ENCODE assay signal across 8 cellular contexts in the genomic region with DNA sequence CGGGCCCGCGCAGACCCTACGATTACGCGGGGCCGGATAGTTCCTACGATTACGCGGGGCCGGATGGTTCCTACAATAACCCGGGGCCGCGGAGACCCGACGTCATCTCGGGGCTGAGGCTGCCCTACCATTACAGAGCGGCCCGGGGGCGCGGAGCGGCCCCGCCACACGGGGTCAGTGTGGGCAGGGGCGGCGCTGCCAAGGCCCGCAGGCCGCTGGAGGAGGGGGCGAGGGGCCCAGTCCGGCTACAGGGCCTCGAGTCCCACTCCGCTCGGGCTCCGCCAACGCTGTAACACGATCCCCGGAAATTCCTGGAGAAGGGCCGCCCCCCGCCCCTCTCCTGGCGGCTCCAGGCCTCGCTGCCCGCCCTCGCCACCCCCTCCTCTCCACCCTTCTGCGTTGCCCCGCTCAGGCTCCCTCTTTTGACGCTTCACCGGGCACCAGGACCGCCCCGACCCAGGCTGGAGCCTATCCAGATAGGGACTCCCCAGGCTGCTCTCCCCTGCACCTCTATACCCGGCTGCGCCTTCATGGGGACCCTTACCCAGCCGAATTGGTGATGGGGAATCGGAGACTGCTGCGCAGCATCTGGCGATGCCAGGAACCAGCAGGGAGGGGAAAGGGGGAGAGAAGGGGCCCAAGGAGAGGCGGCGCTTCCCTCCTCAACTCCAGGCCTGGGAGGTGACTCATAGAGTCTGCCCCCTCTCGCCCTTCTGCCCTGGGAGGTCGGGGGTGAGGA. TPM values are rescaled to one million over a fixed set of nuclear protein-coding genes. Genes with fewer than 3 reads are reported as not detected.
DNase-seq lines count a peak whose midpoint lies in the region; ATAC-seq and TF ChIP-seq lines count a peak whose summit lies in the region.

A gene with protein sequence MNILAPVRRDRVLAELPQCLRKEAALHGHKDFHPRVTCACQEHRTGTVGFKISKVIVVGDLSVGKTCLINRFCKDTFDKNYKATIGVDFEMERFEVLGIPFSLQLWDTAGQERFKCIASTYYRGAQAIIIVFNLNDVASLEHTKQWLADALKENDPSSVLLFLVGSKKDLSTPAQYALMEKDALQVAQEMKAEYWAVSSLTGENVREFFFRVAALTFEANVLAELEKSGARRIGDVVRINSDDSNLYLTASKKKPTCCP (minus strand): TSS at position 291 of the 739 bp plus-strand sequence. CDS start 602 bp downstream, outside the sequence.

- peaks cover 36% of the 10 kb centered on the region for H3K27me3 Mint-ChIP-seq in activated CD8-positive, alpha-beta memory T cell treated with anti-CD3 and anti-CD28 coated beads, Interleukin-2, amount 10 ng/mL, durations not matched to agents 7 days and 5 days
- H3K27me3 Mint-ChIP-seq in progenitor cell of endocrine pancreas = no peaks in the 10 kb centered on the region

- peaks cover 28% of the 10 kb centered on the region for H3K36me3 Mint-ChIP-seq in activated CD8-positive, alpha-beta memory T cell treated with anti-CD3 and anti-CD28 coated beads, Interleukin-2, amount 10 ng/mL, durations not matched to agents 7 days and 5 days
- peaks cover 38% of the 10 kb centered on the region for H3K36me3 Mint-ChIP-seq in progenitor cell of endocrine pancreas (ENCODE audit: insufficient read depth)

- peak within 1 kb of the TSS; percentile 24 for H3K27ac Mint-ChIP-seq in activated CD8-positive, alpha-beta memory T cell treated with anti-CD3 and anti-CD28 coated beads, Interleukin-2, amount 10 ng/mL, durations not matched to agents 7 days and 5 days
- H3K27ac Mint-ChIP-seq in progenitor cell of endocrine pancreas = peak within 1 kb of the TSS; percentile 99

- no peaks in the 10 kb centered on the region for H3K9me3 Mint-ChIP-seq in activated CD8-positive, alpha-beta memory T cell treated with anti-CD3 and anti-CD28 coated beads, Interleukin-2, amount 10 ng/mL, durations not matched to agents 7 days and 5 days (ENCODE audit: low read depth)
- no peaks in the 10 kb centered on the region for H3K9me3 Mint-ChIP-seq in progenitor cell of endocrine pancreas (ENCODE audit: low read depth)

- TF ChIP-seq CTCF in astrocyte of the cerebellum (IDR thresholded peaks at IDR 0.05; ENCODE audit: low read depth, low read length, missing control alignments) (no peak), progenitor cell of endocrine pancreas (IDR thresholded peaks at IDR 0.05; ENCODE audit: unreplicated experiment) (peak; percentile 70)

- H3K4me3 ChIP-seq in astrocyte of the cerebellum (ENCODE audit: low read depth, low read length) = peak within 1 kb of the TSS; percentile 82

- ATAC-seq in activated CD8-positive, alpha-beta memory T cell treated with anti-CD3 and anti-CD28 coated beads, Interleukin-2, amount 10 ng/mL, durations not matched to agents 7 days and 5 days = no peak
- ATAC-seq in GM21825 (IDR thresholded peaks at IDR 0.05; ENCODE audit: unreplicated experiment) = no peak

- CTCF ChIA-PET in activated CD8-positive, alpha-beta memory T cell treated with anti-CD3 and anti-CD28 coated beads, Interleukin-2, amount 10 ng/mL, durations not matched to agents 7 days and 5 days (lab: Charles Lee) = interaction anchor here (2.1 kb wide), 1 partner anchor 10 kb away, joined by 17 read pairs; the partner anchor contains the start of gene NEK8

- DNase-seq in activated CD8-positive, alpha-beta memory T cell treated with anti-CD3 and anti-CD28 coated beads, Interleukin-2, amount 10 ng/mL, durations not matched to agents 7 days and 5 days = no peak
- DNase-seq in activated CD8-positive, alpha-beta memory T cell treated with anti-CD3 and anti-CD28 coated beads, Interleukin-2, amount 50 U/mL, for 4 hours = no peak
- DNase-seq in NCI-H524 treated with DMSO at 0.1 percent for 48 hours (lab: John Stamatoyannopoulos, UW) (peak; percentile 48), astrocyte of the cerebellum (ENCODE audit: low read depth) (peak; percentile 66), hepatic stellate cell (ENCODE audit: low spot score) (peak; percentile 82), progenitor cell of endocrine pancreas (ENCODE audit: low spot score, unreplicated experiment) (peak; percentile 87), putamen (ENCODE audit: low spot score) (no peak)

- peaks cover 29% of the 10 kb centered on the region for H3K4me1 Mint-ChIP-seq in activated CD8-positive, alpha-beta memory T cell treated with anti-CD3 and anti-CD28 coated beads, Interleukin-2, amount 10 ng/mL, durations not matched to agents 7 days and 5 days
- peaks cover 39% of the 10 kb centered on the region for H3K4me1 Mint-ChIP-seq in progenitor cell of endocrine pancreas (ENCODE audit: low read depth)

- in situ Hi-C loops in astrocyte of the cerebellum (cut with HindIII; ENCODE audit: low sequenced_read_pairs) = no loop called here

- H3K4me3 Mint-ChIP-seq in activated CD8-positive, alpha-beta memory T cell treated with anti-CD3 and anti-CD28 coated beads, Interleukin-2, amount 10 ng/mL, durations not matched to agents 7 days and 5 days = peak within 1 kb of the TSS; percentile 40
- peak within 1 kb of the TSS; percentile 78 for H3K4me3 Mint-ChIP-seq in progenitor cell of endocrine pancreas (ENCODE audit: low read depth)

RNA-seq across cellular contexts. Expression of the gene that starts here (rescaled TPM):
- 1 to 10 TPM; 5.6 to 8.3 TPM for total RNA-seq in activated CD8-positive, alpha-beta memory T cell treated with anti-CD3 and anti-CD28 coated beads, Interleukin-2, amount 10 ng/mL, durations not matched to agents 7 days and 5 days
- 147 and 150 TPM in 2 replicates for total RNA-seq in progenitor cell of endocrine pancreas

Comparison
In these comparisons a context has a peak if more than half of its experiments do, and no peak if none do; other contexts are left out.
1. RNA of the gene that starts here (total RNA-seq): 147 to 150 TPM in progenitor cell of endocrine pancreas; 5.6 to 8.3 TPM in activated CD8-positive, alpha-beta memory T cell treated with anti-CD3 and anti-CD28 coated beads, Interleukin-2, amount 10 ng/mL, durations not matched to agents 7 days and 5 days; every median in the first group is over 10 times any median in the second.
2. DNase-seq: peak in NCI-H524 treated with DMSO at 0.1 percent for 48 hours (single experiment), astrocyte of the cerebellum (single experiment), hepatic stellate cell (single experiment) and progenitor cell of endocrine pancreas (single experiment); none in activated CD8-positive, alpha-beta memory T cell treated with anti-CD3 and anti-CD28 coated beads, Interleukin-2, amount 10 ng/mL, durations not matched to agents 7 days and 5 days (single experiment), activated CD8-positive, alpha-beta memory T cell treated with anti-CD3 and anti-CD28 coated beads, Interleukin-2, amount 50 U/mL, for 4 hours (single experiment) and putamen (single experiment).